ENCODE assay signal across 8 cellular contexts in the genomic region with DNA sequence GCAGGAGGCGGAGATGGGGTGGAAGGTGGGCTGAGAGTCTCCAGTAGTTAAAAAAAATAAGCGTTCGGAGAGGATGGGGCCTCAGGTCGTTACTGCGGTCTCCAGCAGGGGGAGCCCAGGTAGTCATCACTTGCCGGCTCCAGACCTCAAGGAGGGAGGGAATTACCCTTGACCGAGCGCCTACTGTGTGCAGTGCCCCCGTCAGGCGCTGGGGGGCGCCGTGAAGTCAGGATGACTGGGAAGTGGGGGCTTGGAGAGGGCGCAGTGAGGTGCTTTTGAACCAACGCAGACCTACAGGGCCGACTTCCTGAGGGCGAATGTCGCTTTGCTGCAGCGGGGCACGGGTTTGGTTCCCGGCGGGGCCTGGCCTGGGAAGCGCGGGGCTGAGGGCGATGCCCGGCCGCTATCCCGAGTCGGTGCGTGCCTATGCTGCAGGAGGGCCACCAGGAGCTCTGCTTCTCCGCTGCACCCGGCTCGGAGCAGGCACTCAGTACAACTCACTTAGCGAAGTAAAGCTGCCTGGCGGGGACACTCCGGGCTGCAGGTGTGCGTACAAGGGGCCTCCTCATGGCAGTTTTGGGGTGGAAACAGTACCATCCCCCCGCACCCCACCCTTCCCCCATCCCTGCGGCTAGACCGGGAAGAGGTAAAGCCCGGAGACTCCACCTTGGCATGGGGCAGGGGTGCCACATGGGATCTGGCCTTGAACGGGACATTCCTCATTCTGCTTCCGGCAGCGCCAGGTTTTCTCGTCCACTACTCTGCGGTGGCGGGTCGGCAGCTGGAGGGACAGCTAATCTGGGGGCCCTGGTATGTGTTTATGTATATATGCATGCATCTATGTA.
A peak's percentile ranks its signal among the peaks of the same experiment; 100 is the strongest.
DNase-seq lines count a peak whose midpoint lies in the region; ATAC-seq and TF ChIP-seq lines count a peak whose summit lies in the region.

No MANE protein-coding gene starts in this region.

- H2AK5ac ChIP-seq in mesendoderm (ENCODE audit: low read length): no peak overlapping the region

- peak; percentile 83 for TF ChIP-seq CTCF in AG09309 (IDR thresholded peaks at IDR 0.05; ENCODE audit: control insufficient read depth, insufficient read depth, low read depth, low read length, missing control alignments)

- ATAC-seq in GM18858 (IDR thresholded peaks at IDR 0.05; ENCODE audit: unreplicated experiment): peak; percentile 71
- peak; percentile 69 for ATAC-seq in HG03064 (IDR thresholded peaks at IDR 0.05; ENCODE audit: low read depth, unreplicated experiment)

- no peaks in the 10 kb centered on the region for H3K4me1 ChIP-seq in mesendoderm (ENCODE audit: control insufficient read depth, low read depth, low read length)

- H2BK15ac ChIP-seq in mesendoderm (replicated peaks; ENCODE audit: low read depth): no peak overlapping the region

- WGBS in mesendoderm (ENCODE audit: extremely low coverage, insufficient coverage, low lambda C conversion rate): no CpG with 5 or more reads among the region's 47 CpGs

- no peak overlapping the region for H4K8ac ChIP-seq in mesendoderm (ENCODE audit: low read depth, low read length)

- H3K79me1 ChIP-seq in mesendoderm (ENCODE audit: low read length): no peaks in the 10 kb centered on the region

- no peak overlapping the region for H3K27ac ChIP-seq in mesendoderm (ENCODE audit: low read depth, low read length)

- H3K18ac ChIP-seq in mesendoderm (ENCODE audit: low read length): no peak overlapping the region

- peaks cover 59% of the 10 kb centered on the region for H3K27me3 ChIP-seq in mesendoderm (ENCODE audit: insufficient read depth, low read length, poor library complexity)

- H3K23ac ChIP-seq in mesendoderm (ENCODE audit: low read length): no peak overlapping the region

- no peak overlapping the region for H4K5ac ChIP-seq in mesendoderm (ENCODE audit: low read length)

- no peak overlapping the region for H3K4me2 ChIP-seq in mesendoderm (ENCODE audit: low read length)

- no peak overlapping the region for H3K4ac ChIP-seq in mesendoderm (ENCODE audit: low read depth, low read length)

- H3K4me3 ChIP-seq in AG09309 (ENCODE audit: control insufficient read depth, low read depth, low read length) (no peak overlapping the region), mesendoderm (ENCODE audit: low read length) (no peak overlapping the region)

- H2BK5ac ChIP-seq in mesendoderm (ENCODE audit: low read length): no peak overlapping the region

- H3K79me2 ChIP-seq in mesendoderm (ENCODE audit: control insufficient read depth, insufficient read depth, low read length): no peaks in the 10 kb centered on the region

- H3K36me3 ChIP-seq in mesendoderm (ENCODE audit: control insufficient read depth, insufficient read depth, low read length): no peaks in the 10 kb centered on the region

- no peak overlapping the region for H3K56ac ChIP-seq in mesendoderm (ENCODE audit: low read length)

- DNase-seq in AG09309 (ENCODE audit: low read depth) (no peak), NCI-H510A treated with DMSO at 0.1 percent for 48 hours (lab: John Stamatoyannopoulos, UW) (peak; percentile 39), dermis blood vessel endothelial cell (peak; percentile 85), mesendoderm (peak; percentile 95)
- peak; percentile 54 to 59 for DNase-seq in activated CD4-positive, alpha-beta T cell treated with anti-CD3 and anti-CD28 coated beads for 4 hours
- peak; percentile 8 to 39 for DNase-seq in stimulated activated CD8-positive, alpha-beta memory T cell treated with anti-CD3 and anti-CD28 coated beads, Interleukin-7, amount 100 ng/mL, for 4 hours (ENCODE audit: low read depth in 2 of 2)

- no peak overlapping the region for H3K9ac ChIP-seq in mesendoderm (ENCODE audit: low read length)

- H2BK120ac ChIP-seq in mesendoderm (ENCODE audit: low read depth, low read length): no peak overlapping the region
